In genomic region chr14:70776197-70776596, GRCh38 we compare ENCODE assay signal across 19 cellular contexts.
A peak's percentile ranks its signal among the peaks of the same experiment; 100 is the strongest.
DNase-seq lines count a peak whose midpoint lies in the region; ATAC-seq lines count a peak whose summit lies in the region.
"Had no signal": no experiment of that assay in that cellular context is flagged by ENCODE, and none has a peak within 500 bp of the region (broad histone marks: within the 10 kb centered on the region; RNA-seq: fewer than 3 reads in every experiment).

No MANE protein-coding gene starts in this region.

- no peak for DNase-seq in stimulated activated CD4-positive, alpha-beta T cell treated with anti-CD3 and anti-CD28 coated beads, Interleukin-2, amount 100 ng/mL, for 24 hours
- no peak for DNase-seq in midbrain (lab: John Stamatoyannopoulos, UW)
- DNase-seq: activated CD4-positive, alpha-beta T cell treated with anti-CD3 and anti-CD28 coated beads, Interleukin-2, amount 10 ng/mL, durations not matched to agents 7 days and 5 days; activated effector memory CD4-positive, alpha-beta T cell treated with Interleukin-2 at 50 U/mL for 16 hours; brain microvascular endothelial cell; DND-41; esophagus squamous epithelium; H7; NCI-H187 treated with DMSO at 0.1 percent for 48 hours; NCI-H345; PC-3; SHP77 treated with DMSO at 0.1 percent for 48 hours; stimulated activated CD4-positive, alpha-beta T cell treated with anti-CD3 and anti-CD28 coated beads, Interleukin-4, amount 100 ng/mL, for 1 hour had no signal

- ATAC-seq in GM18858 (IDR thresholded peaks at IDR 0.05; ENCODE audit: unreplicated experiment) (peak; percentile 67), GM21381 (IDR thresholded peaks at IDR 0.05; ENCODE audit: unreplicated experiment) (peak; percentile 69), HG02884 (IDR thresholded peaks at IDR 0.05; ENCODE audit: unreplicated experiment) (peak; percentile 67), GM19328 (IDR thresholded peaks at IDR 0.05; ENCODE audit: unreplicated experiment) (no peak), HG03280 (IDR thresholded peaks at IDR 0.05; ENCODE audit: unreplicated experiment) (no peak)
- ATAC-seq: gastroesophageal sphincter, PC-3 had no signal

Comparison
In these comparisons a context has a peak if more than half of its experiments do, and no peak if none do; other contexts are left out.
1. ATAC-seq: peak in GM18858 (single experiment), GM21381 (single experiment) and HG02884 (single experiment); none in GM19328 (single experiment) and HG03280 (single experiment).